In the genomic region with DNA sequence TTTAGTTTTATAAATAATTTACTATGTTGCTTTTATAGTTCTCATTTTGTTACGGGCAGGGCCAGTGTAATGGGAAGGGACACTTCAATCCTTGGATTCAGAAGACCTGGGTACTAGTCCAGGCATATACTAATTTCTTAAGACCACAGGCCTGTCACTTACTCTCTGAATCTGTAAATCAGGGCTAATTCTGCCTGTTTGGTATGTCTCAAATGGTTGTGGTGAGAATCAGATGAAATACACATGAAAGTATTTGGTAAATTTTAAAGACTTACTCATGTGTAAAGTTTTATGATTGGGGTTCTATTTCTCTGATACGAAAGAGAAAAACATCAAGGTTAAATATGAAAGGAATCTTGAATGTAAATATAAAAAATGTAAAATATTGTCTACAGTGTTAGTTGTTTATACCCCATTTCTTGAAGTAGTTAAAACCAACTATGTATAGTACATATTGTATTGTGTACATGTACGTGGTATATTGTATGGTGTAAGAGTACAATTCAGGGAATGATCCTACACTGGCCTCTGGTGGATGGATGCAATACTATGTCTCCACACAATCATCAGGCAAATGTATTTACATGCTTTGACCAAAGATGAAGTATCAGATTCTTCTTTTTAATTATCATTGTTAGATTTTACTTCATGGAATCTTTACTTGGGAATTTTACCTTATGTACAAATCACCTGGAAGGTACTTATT, we compare ENCODE assay signal across 8 cellular contexts. TPM values are rescaled to one million over a fixed set of nuclear protein-coding genes. Genes with fewer than 3 reads are reported as not detected.
DNase-seq lines count a peak whose midpoint lies in the region; FAIRE-seq and TF ChIP-seq lines count a peak whose summit lies in the region.

No MANE protein-coding gene starts in this region.

- no peaks in the 10 kb centered on the region for H3K9me3 ChIP-seq in osteoblast (ENCODE audit: low read depth, low read length)

- no peaks in the 10 kb centered on the region for H3K27me3 Mint-ChIP-seq in chondrocyte (ENCODE audit: low read depth)

- FAIRE-seq in H54 (lab: Jason Lieb, UNC): peak; percentile 96

- H3K4me2 ChIP-seq in osteoblast (ENCODE audit: insufficient read depth, low read length): no peak overlapping the region

- H3K79me2 ChIP-seq in osteoblast (ENCODE audit: insufficient read depth, low read length): no peaks in the 10 kb centered on the region

- no peak overlapping the region for H3K27ac ChIP-seq in osteoblast (ENCODE audit: low read depth, low read length)

- H3K36me3 ChIP-seq in osteoblast (ENCODE audit: insufficient read depth, low read length): no peaks in the 10 kb centered on the region

- H3K4me3 ChIP-seq in NB4 (ENCODE audit: low read depth, low read length) (no peak overlapping the region), osteoblast (ENCODE audit: insufficient read depth, low read length) (no peak overlapping the region)

- H4K20me1 ChIP-seq in osteoblast (ENCODE audit: insufficient read depth, low read length): peaks cover 5% of the 10 kb centered on the region

- H2AFZ ChIP-seq in osteoblast (ENCODE audit: low read length): no peak overlapping the region

- no peaks in the 10 kb centered on the region for H3K27me3 ChIP-seq in osteoblast (ENCODE audit: insufficient read depth, low read length)

- H3K36me3 Mint-ChIP-seq in chondrocyte (ENCODE audit: low read depth): no peaks in the 10 kb centered on the region

- H3K4me3 Mint-ChIP-seq in chondrocyte (ENCODE audit: unreplicated experiment): no peak overlapping the region

- peak; percentile 9 for DNase-seq in GM03348 (ENCODE audit: low spot score)
- peak; percentile 3 for DNase-seq in H54 (ENCODE audit: insufficient read length, low spot score)
- DNase-seq in NB4 (ENCODE audit: low read depth): peak; percentile 31
- no peak for DNase-seq in chondrocyte (ENCODE audit: low spot score)
- DNase-seq in osteoblast (ENCODE audit: insufficient read length, low spot score, missing footprints): no peak
- no peak for DNase-seq in effector CD8-positive, alpha-beta T cell (lab: John Stamatoyannopoulos, UW)
- DNase-seq in NCI-H2196 (lab: John Stamatoyannopoulos, UW; ENCODE audit: unreplicated experiment): no peak
- DNase-seq in GOT3 (lab: John Stamatoyannopoulos, UW): no peak

- peaks cover 20% of the 10 kb centered on the region for H3K4me1 Mint-ChIP-seq in chondrocyte (ENCODE audit: low read depth)

- peaks cover 7% of the 10 kb centered on the region for H3K4me1 ChIP-seq in osteoblast (ENCODE audit: insufficient read depth, low read length)

- peak; percentile 8 for TF ChIP-seq CTCF in NB4 (IDR thresholded peaks at IDR 0.05; ENCODE audit: low read depth, low read length)
- TF ChIP-seq CTCF in chondrocyte (IDR thresholded peaks at IDR 0.05): peak; percentile 86
- peak; percentile 63 for TF ChIP-seq CTCF in osteoblast (IDR thresholded peaks at IDR 0.05; ENCODE audit: extremely low read depth, low read depth, low read length)

- H3K9me3 Mint-ChIP-seq in chondrocyte (ENCODE audit: low read depth): no peaks in the 10 kb centered on the region

- TF ChIP-seq POLR2A in H54 (IDR thresholded peaks at IDR 0.05; ENCODE audit: low read depth, low read length): no peak
- TF ChIP-seq POLR2A in NB4 (IDR thresholded peaks at IDR 0.05; ENCODE audit: extremely low read depth, insufficient read length): no peak

- no peak overlapping the region for H3K27ac Mint-ChIP-seq in chondrocyte (ENCODE audit: unreplicated experiment)

RNA-seq across cellular contexts. Expression of gene RAG2, which starts 24.5 kb away (rescaled TPM):
- total RNA-seq in chondrocyte (not detected in 3 replicates), osteoblast (not detected in 2 replicates)

RNA-seq across cellular contexts. Expression of gene IFTAP, which starts 28.3 kb away (rescaled TPM):
- total RNA-seq in chondrocyte (16.4 to 19.7 TPM (median 17.9 TPM) in 3 replicates), osteoblast (32.1 and 33.7 TPM in 2 replicates)

RNA-seq across cellular contexts. Expression of gene RAG1, which starts 54.8 kb away (rescaled TPM):
- total RNA-seq in chondrocyte (1.1 to 1.6 TPM (median 1.3 TPM) in 3 replicates), osteoblast (0.36 and 0.59 TPM in 2 replicates)

Comparison
In these comparisons a context has a peak if more than half of its experiments do, and no peak if none do; other contexts are left out.
1. DNase-seq: peak in GM03348 (single experiment), H54 (single experiment) and NB4 (single experiment); none in chondrocyte (single experiment), osteoblast (single experiment), effector CD8-positive, alpha-beta T cell (single experiment), NCI-H2196 (single experiment) and GOT3 (single experiment).
2. CTCF ChIP-seq: peak in every context shown above with its lines; median percentile 86 in chondrocyte; 63 in osteoblast; 8 in NB4.